Comparison of ENCODE assay signal across 9 cellular contexts in genomic region chr5:157915638-157916037, GRCh38. TPM values are rescaled to one million over a fixed set of nuclear protein-coding genes. Genes with fewer than 3 reads are reported as not detected.
DNase-seq lines count a peak whose midpoint lies in the region; ATAC-seq and TF ChIP-seq lines count a peak whose summit lies in the region.
"Had no signal": no experiment of that assay in that cellular context is flagged by ENCODE, and none has a peak within 500 bp of the region (broad histone marks: within the 10 kb centered on the region; RNA-seq: fewer than 3 reads in every experiment).

No MANE protein-coding gene starts in this region.

- TF ChIP-seq POLR2A in spleen (IDR thresholded peaks at IDR 0.05): no peak

- H3K4me1 Mint-ChIP-seq in brain: peaks cover 77% of the 10 kb centered on the region
- peaks cover 32% of the 10 kb centered on the region for H3K4me1 Mint-ChIP-seq in activated T-helper 2 cell treated with anti-CD3 and anti-CD28 coated beads, Interferon-gamma antibody, Interleukin-2, Interleukin-4, amounts not matched to agents 10 μg/mL and 5 μg/mL and 100 μg/mL, durations not matched to agents 14 hours and 24 hours and 36 hours (ENCODE audit: low read depth)

- no peak for ATAC-seq in HG03175 (IDR thresholded peaks at IDR 0.05; ENCODE audit: unreplicated experiment)
- ATAC-seq: GM12878 had no signal

- H3K9me3 ChIP-seq in spleen: no peaks in the 10 kb centered on the region

- DNase-seq in NCI-H187 treated with DMSO at 0.1 percent for 48 hours (lab: John Stamatoyannopoulos, UW): peak; percentile 11
- DNase-seq in hypothalamus (lab: John Stamatoyannopoulos, UW): peak in 48 of 51 donors; percentile 1 to 92 (median 62)
- peak; percentile 84 for DNase-seq in spleen
- no peak for DNase-seq in NCI-H1436 (lab: John Stamatoyannopoulos, UW)
- no peak for DNase-seq in kidney glomerular epithelial cell (lab: John Stamatoyannopoulos, UW)
- no peak for DNase-seq in activated T-helper 2 cell treated with anti-CD3 and anti-CD28 coated beads, Interferon-gamma antibody, Interleukin-2, Interleukin-4, amounts not matched to agents 10 μg/mL and 5 μg/mL and 100 μg/mL, durations not matched to agents 14 hours and 24 hours and 36 hours (ENCODE audit: low spot score)

- H3K27me3 Mint-ChIP-seq in brain: peaks cover 8% of the 10 kb centered on the region
- H3K27me3 Mint-ChIP-seq in activated T-helper 2 cell treated with anti-CD3 and anti-CD28 coated beads, Interferon-gamma antibody, Interleukin-2, Interleukin-4, amounts not matched to agents 10 μg/mL and 5 μg/mL and 100 μg/mL, durations not matched to agents 14 hours and 24 hours and 36 hours (ENCODE audit: low read depth): no peaks in the 10 kb centered on the region

- H3K36me3 Mint-ChIP-seq in brain: no peaks in the 10 kb centered on the region
- H3K36me3 Mint-ChIP-seq in activated T-helper 2 cell treated with anti-CD3 and anti-CD28 coated beads, Interferon-gamma antibody, Interleukin-2, Interleukin-4, amounts not matched to agents 10 μg/mL and 5 μg/mL and 100 μg/mL, durations not matched to agents 14 hours and 24 hours and 36 hours (ENCODE audit: low read depth): no peaks in the 10 kb centered on the region

- no peak overlapping the region for H3K27ac ChIP-seq in spleen

- no peak overlapping the region for H3K4me3 ChIP-seq in spleen
- H3K4me3 ChIP-seq: GM12878 had no signal

- TF ChIP-seq CTCF in brain (conservative IDR thresholded peaks at IDR 0.05): no peak
- TF ChIP-seq CTCF in spleen (IDR thresholded peaks at IDR 0.05 in 8 of 11, conservative IDR thresholded peaks at IDR 0.05 in 3 of 11): no peak

- H3K4me3 Mint-ChIP-seq in brain: peak overlapping the region in 1 of 5 experiments; percentile 27
- H3K4me3 Mint-ChIP-seq in activated T-helper 2 cell treated with anti-CD3 and anti-CD28 coated beads, Interferon-gamma antibody, Interleukin-2, Interleukin-4, amounts not matched to agents 10 μg/mL and 5 μg/mL and 100 μg/mL, durations not matched to agents 14 hours and 24 hours and 36 hours (ENCODE audit: low read depth): no peak overlapping the region

- WGBS in spleen, 5 donors: 38 to 57% (median 50%) methylated on average over 4 of the region's 4 CpGs

- peaks cover 3 to 37% (median 24%) of the 10 kb centered on the region in 6 donors for H3K4me1 ChIP-seq in spleen

- H3K27ac Mint-ChIP-seq in brain: peak overlapping the region in 4 of 5 experiments; percentile 19 to 84 (median 55)
- no peak overlapping the region for H3K27ac Mint-ChIP-seq in activated T-helper 2 cell treated with anti-CD3 and anti-CD28 coated beads, Interferon-gamma antibody, Interleukin-2, Interleukin-4, amounts not matched to agents 10 μg/mL and 5 μg/mL and 100 μg/mL, durations not matched to agents 14 hours and 24 hours and 36 hours

- peaks cover 0 to 2% (median 0%) of the 10 kb centered on the region in 5 experiments for H3K9me3 Mint-ChIP-seq in brain
- no peaks in the 10 kb centered on the region for H3K9me3 Mint-ChIP-seq in activated T-helper 2 cell treated with anti-CD3 and anti-CD28 coated beads, Interferon-gamma antibody, Interleukin-2, Interleukin-4, amounts not matched to agents 10 μg/mL and 5 μg/mL and 100 μg/mL, durations not matched to agents 14 hours and 24 hours and 36 hours

- no peaks in the 10 kb centered on the region for H3K36me3 ChIP-seq in spleen

- no peaks in the 10 kb centered on the region for H3K27me3 ChIP-seq in spleen (replicated peaks in 1 of 7)

- intact Hi-C loops in spleen (cut with DNase I; ENCODE audit: low total_unique reads): no loop called here
- intact Hi-C loops in activated T-helper 2 cell treated with anti-CD3 and anti-CD28 coated beads, Interferon-gamma antibody, Interleukin-2, Interleukin-4, amounts not matched to agents 10 μg/mL and 5 μg/mL and 100 μg/mL, durations not matched to agents 14 hours and 24 hours and 36 hours (cut with micrococcal nuclease): no loop called here

RNA-seq across cellular contexts. Expression of gene CLINT1, which starts 56.7 kb away (rescaled TPM):
- 25.8 TPM for polyA plus RNA-seq in brain (ENCODE audit: insufficient read depth, low read depth, low replicate concordance)
- total RNA-seq in spleen: 100 to 1,000 TPM in 3 of 7 donors, 10 to 100 TPM in 4; 54.7 to 130 (median 68.7) TPM
- 10 to 100 TPM; 26.7 to 29.4 (median 28.3) TPM for polyA plus RNA-seq in spleen
- total RNA-seq in activated T-helper 2 cell treated with anti-CD3 and anti-CD28 coated beads, Interferon-gamma antibody, Interleukin-2, Interleukin-4, amounts not matched to agents 10 μg/mL and 5 μg/mL and 100 μg/mL, durations not matched to agents 14 hours and 24 hours and 36 hours: 95.2 and 100 TPM in 2 replicates

Comparison
In these comparisons a context has a peak if more than half of its experiments do, and no peak if none do; other contexts are left out.
1. DNase-seq: peak in NCI-H187 treated with DMSO at 0.1 percent for 48 hours (single experiment), hypothalamus (48 of 51) and spleen (single experiment); none in NCI-H1436 (single experiment), kidney glomerular epithelial cell (single experiment) and activated T-helper 2 cell treated with anti-CD3 and anti-CD28 coated beads, Interferon-gamma antibody, Interleukin-2, Interleukin-4, amounts not matched to agents 10 μg/mL and 5 μg/mL and 100 μg/mL, durations not matched to agents 14 hours and 24 hours and 36 hours (single experiment).